Comparison of ENCODE assay signal across 18 cellular contexts in genomic region chr4:78167510-78167909, GRCh38.
DNase-seq lines count a peak whose midpoint lies in the region; ATAC-seq, FAIRE-seq and TF ChIP-seq lines count a peak whose summit lies in the region.
"Had no signal": no experiment of that assay in that cellular context is flagged by ENCODE, and none has a peak within 500 bp of the region (broad histone marks: within the 10 kb centered on the region; RNA-seq: fewer than 3 reads in every experiment).

No MANE protein-coding gene starts in this region.

- TF ChIP-seq CTCF in HepG2 (CRISPR knock-in tag; IDR thresholded peaks at IDR 0.05): no peak
- no peak for TF ChIP-seq CTCF in right lobe of liver (IDR thresholded peaks at IDR 0.05)
- TF ChIP-seq CTCF in GM12878 (IDR thresholded peaks at IDR 0.05 in 2 of 3, conservative IDR thresholded peaks at IDR 0.05 in 1 of 3; ENCODE audit: control insufficient read depth in 2 of 3, extremely low read depth in 1 of 3, insufficient read depth in 1 of 3, low read depth in 3 of 3, low read length in 3 of 3): no peak
- TF ChIP-seq CTCF in natural killer cell (IDR thresholded peaks at IDR 0.05): no peak

- BruUV-seq in HepG2 (replicated peaks; lab: Mats Ljungman, UMichigan): no TSS peak
- no TSS peak for BruUV-seq in GM12878 (replicated peaks; lab: Mats Ljungman, UMichigan)

- H3K4me2 ChIP-seq in HepG2 (ENCODE audit: low read depth, low read length): no peak overlapping the region
- H3K4me2 ChIP-seq in GM12878 (ENCODE audit: control insufficient read depth, insufficient read depth): no peak overlapping the region

- POLR2A ChIA-PET in HepG2 (lab: Yijun Ruan, JAX) (interaction anchor here (0.6 to 1.0 kb wide), 2 partner anchors 108 to 1329 kb away, joined by 3 read pairs; no protein-coding TSS in a partner anchor), GM12878 (lab: Charles Lee) (interaction anchor here (1.4 to 2.0 kb wide), 2 partner anchors 19 to 20 kb away, joined by 3 to 9 read pairs; no protein-coding TSS in a partner anchor)

- H3K9me3 ChIP-seq in HepG2 (ENCODE audit: low read length) (no peaks in the 10 kb centered on the region), right lobe of liver (no peaks in the 10 kb centered on the region), GM12878 (replicated peaks; ENCODE audit: control insufficient read depth, insufficient read depth, low read length) (no peaks in the 10 kb centered on the region)
- H3K9me3 ChIP-seq: BLaER1 treated with 17β-estradiol and CSF1 and Interleukin-3, amounts not matched to agents 10 nM and 100 nM; HAP-1 had no signal

- peak overlapping the region; percentile 25 for H3K4me3 Mint-ChIP-seq in natural killer cell
- H3K4me3 Mint-ChIP-seq: CD4-positive, CD25-positive, alpha-beta regulatory T cell had no signal

- RAD21 ChIA-PET in GM12878 (lab: Charles Lee; ENCODE audit: unreplicated experiment): interaction anchor here (0.5 to 2.3 kb wide), 16 partner anchors 12 to 588 kb away, joined by 3 to 14 read pairs (median 4); partner anchors contain the start of gene FRAS1

- H3K27me3 ChIP-seq in HepG2 (ENCODE audit: control insufficient read depth in 1 of 2, insufficient read depth in 2 of 2, low read length in 2 of 2): no peaks in the 10 kb centered on the region
- H3K27me3 ChIP-seq in right lobe of liver: no peaks in the 10 kb centered on the region
- no peaks in the 10 kb centered on the region for H3K27me3 ChIP-seq in GM12878 (replicated peaks in 1 of 2; ENCODE audit: control insufficient read depth in 2 of 2, insufficient read depth in 2 of 2, low read length in 1 of 2)
- H3K27me3 ChIP-seq: BLaER1 treated with 17β-estradiol and CSF1 and Interleukin-3, amounts not matched to agents 10 nM and 100 nM had no signal

- H3K27me3 Mint-ChIP-seq in natural killer cell (ENCODE audit: low read depth in 2 of 2): peaks cover 17 to 53% of the 10 kb centered on the region in 2 donors

- H3K9me3 Mint-ChIP-seq in natural killer cell: no peaks in the 10 kb centered on the region

- SMC1A ChIA-PET in GM12878 (lab: Charles Lee; ENCODE audit: uncharacterized antibody, unreplicated experiment): interaction anchor here (0.6 to 6.3 kb wide), 15 partner anchors 10 to 365 kb away, joined by 3 to 76 read pairs (median 4); partner anchors contain the start of gene FRAS1

- 0 out of 5 replicates have a peak, but pooled peaks cover 0 to 7% of the 10 kb centered on the region in 2 experiments for H3K36me3 ChIP-seq in HepG2 (replicated peaks in 1 of 2; ENCODE audit: control insufficient read depth in 1 of 2, insufficient read depth in 2 of 2, low read length in 2 of 2)
- H3K36me3 ChIP-seq in right lobe of liver: no peaks in the 10 kb centered on the region
- no peaks in the 10 kb centered on the region for H3K36me3 ChIP-seq in GM12878 (ENCODE audit: control insufficient read depth in 2 of 2, insufficient read depth in 2 of 2, low read length in 1 of 2)
- H3K36me3 ChIP-seq: BLaER1 treated with 17β-estradiol and CSF1 and Interleukin-3, amounts not matched to agents 10 nM and 100 nM; HAP-1 had no signal

- in situ Hi-C loops in HepG2 (cut with HindIII; ENCODE audit: extremely low pct_ligation_motif_present, low pct_unique_long_range_greater_than_20kb) (no loop called here), GM12878 (cut with MboI) (no loop called here)

- no peak for TF ChIP-seq RAD21 in HepG2 (CRISPR knock-in tag; IDR thresholded peaks at IDR 0.05)
- no peak for TF ChIP-seq RAD21 in GM12878 (IDR thresholded peaks at IDR 0.05; ENCODE audit: insufficient read depth, low read depth, low read length)

- no peak for ATAC-seq in HepG2
- no peak for ATAC-seq in right lobe of liver
- peak; percentile 49; the same call in 2 of the 3 replicates for ATAC-seq in GM12878
- peak in 1 of 3 donors; percentile 45 for ATAC-seq in natural killer cell

- peaks cover 28 to 33% of the 10 kb centered on the region in 2 donors for H3K4me1 Mint-ChIP-seq in natural killer cell
- H3K4me1 Mint-ChIP-seq: CD4-positive, CD25-positive, alpha-beta regulatory T cell had no signal

- H3K36me3 Mint-ChIP-seq in natural killer cell: no peaks in the 10 kb centered on the region
- H3K36me3 Mint-ChIP-seq: CD4-positive, CD25-positive, alpha-beta regulatory T cell had no signal

- H4K20me1 ChIP-seq in HepG2 (ENCODE audit: insufficient read depth, low read length) (no peaks in the 10 kb centered on the region; the same call in 1 of the 2 replicates), GM12878 (ENCODE audit: control insufficient read depth, insufficient read depth) (no peaks in the 10 kb centered on the region)
- H4K20me1 ChIP-seq: BLaER1 treated with 17β-estradiol and CSF1 and Interleukin-3, amounts not matched to agents 10 nM and 100 nM had no signal

- H3K9ac ChIP-seq in HepG2 (ENCODE audit: insufficient read depth, low read depth, low read length) (no peak overlapping the region), GM12878 (ENCODE audit: control insufficient read depth, insufficient read depth, low read length) (no peak overlapping the region)
- H3K9ac ChIP-seq: BLaER1 treated with 17β-estradiol and CSF1 and Interleukin-3, amounts not matched to agents 10 nM and 100 nM had no signal

- intact Hi-C loops in HepG2 (cut with micrococcal nuclease; ENCODE audit: unreplicated experiment) (loop anchor here (2.0 to 5.0 kb wide), 3 partner anchors 17 to 110 kb away; partner anchors contain the start of gene FRAS1), right lobe of liver (cut with DNase I) (no loop called here), GM12878 (cut with micrococcal nuclease; ENCODE audit: unreplicated experiment) (no loop called here), natural killer cell (cut with micrococcal nuclease) (no loop called here)

- 21% methylated on average over 1 of the region's 1 CpG for WGBS in HepG2 (ENCODE audit: low lambda C conversion rate)
- 57% methylated on average over 1 of the region's 1 CpG for WGBS in right lobe of liver (ENCODE audit: insufficient coverage, low coverage, low lambda C conversion rate, missing lambda C conversion rate)
- 0% methylated on average over 1 of the region's 1 CpG for WGBS in GM12878 (ENCODE audit: insufficient coverage, insufficient replicate concordance, low lambda C conversion rate, missing lambda C conversion rate)

- FAIRE-seq in HepG2 (lab: Jason Lieb, UNC): no peak
- FAIRE-seq in GM12878 (lab: Jason Lieb, UNC): no peak
- FAIRE-seq: GM12892, GM19239 had no signal

- no peak overlapping the region for H3K27ac Mint-ChIP-seq in natural killer cell
- H3K27ac Mint-ChIP-seq: CD4-positive, CD25-positive, alpha-beta regulatory T cell had no signal

- CTCF ChIA-PET in HepG2 (lab: Yijun Ruan, JAX; ENCODE audit: low intra/inter-chr PET ratio, low total read pairs) (no interaction called here), GM12878 (lab: Yijun Ruan, JAX) (interaction anchor here (0.7 to 1.8 kb wide), 12 partner anchors 9 to 304 kb away, joined by 3 to 6 read pairs (median 4); no protein-coding TSS in a partner anchor)

- TF ChIP-seq POLR2A in HepG2 (IDR thresholded peaks at IDR 0.05; ENCODE audit: insufficient read depth in 1 of 2, low read depth in 2 of 2, low read length in 2 of 2): no peak
- no peak for TF ChIP-seq POLR2A in right lobe of liver (IDR thresholded peaks at IDR 0.05)
- TF ChIP-seq POLR2A in GM12878 (IDR thresholded peaks at IDR 0.05; ENCODE audit: low read depth, low read length): no peak

- H3K27ac ChIP-seq in HepG2 (ENCODE audit: extremely low read length, insufficient read depth, low read length) (peak overlapping the region; percentile 29), right lobe of liver (no peak overlapping the region), GM12878 (ENCODE audit: control insufficient read depth, insufficient read depth) (no peak overlapping the region)
- H3K27ac ChIP-seq: BLaER1 treated with 17β-estradiol and CSF1 and Interleukin-3, amounts not matched to agents 10 nM and 100 nM; HL-60 had no signal

- DNase-seq in HepG2 (ENCODE audit: low spot score) (peak; percentile 54), right lobe of liver (no peak), GM12878 (ENCODE audit: low read depth, low spot score) (no peak), natural killer cell (no peak), LoVo (ENCODE audit: low spot score) (no peak), retina (no peak), NCI-H2227 treated with DMSO at 0.1 percent for 48 hours (lab: John Stamatoyannopoulos, UW) (no peak)
- DNase-seq: 8988T; ACHN; CD4-positive, CD25-positive, alpha-beta regulatory T cell; GOT3; IMR-90; KG1 had no signal

- H2AFZ ChIP-seq in HepG2 (ENCODE audit: low read length) (no peak overlapping the region), GM12878 (ENCODE audit: control insufficient read depth, low read depth, low read length) (no peak overlapping the region)

- H3K79me2 ChIP-seq in HepG2 (ENCODE audit: insufficient read depth, low read length) (peaks cover 63% of the 10 kb centered on the region), GM12878 (ENCODE audit: control insufficient read depth, insufficient read depth, low read length) (no peaks in the 10 kb centered on the region)

- TF ChIP-seq EP300 in HepG2 (IDR thresholded peaks at IDR 0.05; ENCODE audit: low read depth in 2 of 2, low read length in 2 of 2): no peak
- no peak for TF ChIP-seq EP300 in HepG2 (CRISPR knock-in tag; IDR thresholded peaks at IDR 0.05; ENCODE audit: borderline replicate concordance)
- TF ChIP-seq EP300 in GM12878 (IDR thresholded peaks at IDR 0.05; ENCODE audit: borderline replicate concordance in 1 of 2, control insufficient read depth in 1 of 2, low read depth in 2 of 2, low read length in 2 of 2): no peak

- peaks cover 66% of the 10 kb centered on the region for H3K4me1 ChIP-seq in HepG2 (ENCODE audit: insufficient read depth, low read length)
- H3K4me1 ChIP-seq in right lobe of liver: no peaks in the 10 kb centered on the region
- H3K4me1 ChIP-seq in GM12878 (ENCODE audit: control insufficient read depth, insufficient read depth, low read length): no peaks in the 10 kb centered on the region
- H3K4me1 ChIP-seq: HAP-1 had no signal

- H3K4me3 ChIP-seq in HepG2 (replicated peaks in 1 of 3; ENCODE audit: insufficient read depth in 1 of 3, low read depth in 2 of 3, low read length in 3 of 3) (no peak overlapping the region), right lobe of liver (no peak overlapping the region), GM12878 (no peak overlapping the region)
- H3K4me3 ChIP-seq: BLaER1 treated with 17β-estradiol and CSF1 and Interleukin-3, amounts not matched to agents 10 nM and 100 nM; HAP-1 had no signal

TF ChIP-seq in HepG2, 621 proteins besides CTCF, POLR2A, EP300 and RAD21 (continues in another document):
- TF ChIP-seq MED13 (CRISPR knock-in tag; IDR thresholded peaks at IDR 0.05): no peak

TF ChIP-seq in GM12878, 131 proteins besides CTCF, POLR2A, EP300 and RAD21 (continues in another document):
- TF ChIP-seq KLF5 (IDR thresholded peaks at IDR 0.05; ENCODE audit: partially characterized antibody) (no peak), CHD4 (IDR thresholded peaks at IDR 0.05) (no peak), MYB (IDR thresholded peaks at IDR 0.05; ENCODE audit: borderline replicate concordance, low read depth, low read length) (no peak), ASH2L (IDR thresholded peaks at IDR 0.05; ENCODE audit: borderline replicate concordance, low read depth) (no peak)

Comparison
In these comparisons a context has a peak if more than half of its experiments do, and no peak if none do; other contexts are left out.
1. Of the 75 proteins assayed by ChIP-seq in both HepG2 and GM12878: peak only in HepG2: ATF3, CHD4 and KDM1A; only in GM12878: none; in both: none; in neither: 72.